Comparison of ENCODE assay signal across 2 cellular contexts in genomic region chr5:103135461-103135860, GRCh38.
A peak's percentile ranks its signal among the peaks of the same experiment; 100 is the strongest.
TF ChIP-seq lines count a peak whose summit lies in the region.

No MANE protein-coding gene starts in this region.

TF ChIP-seq in HepG2, 621 proteins besides CTCF, POLR2A, EP300 and RAD21:
- peak; percentile 60; the same call in 1 of the 2 replicates for TF ChIP-seq ZNF121 (CRISPR knock-in tag; IDR thresholded peaks at IDR 0.05)
- no peak for TF ChIP-seq MIER2 (CRISPR knock-in tag; IDR thresholded peaks at IDR 0.05)

TF ChIP-seq in K562, 482 proteins besides CTCF, POLR2A, EP300 and RAD21:
- TF ChIP-seq RBM25 (IDR thresholded peaks at IDR 0.05; ENCODE audit: low read depth, low read length, severe bottlenecking) = peak; percentile 13
- peak; percentile 88 for TF ChIP-seq ZNF121 (CRISPR knock-in tag; conservative IDR thresholded peaks at IDR 0.05)
- TF ChIP-seq SRSF1 (IDR thresholded peaks at IDR 0.05; ENCODE audit: low read depth, low read length) = no peak
